8 cellular contexts compared by ENCODE assay signal in genomic region chr2:74573747-74574562, GRCh38. TPM values are rescaled to one million over a fixed set of nuclear protein-coding genes. Genes with fewer than 3 reads are reported as not detected.
DNase-seq lines count a peak whose midpoint lies in the region; ATAC-seq lines count a peak whose summit lies in the region.

No MANE protein-coding gene starts in this region.

- H3K9me3 Mint-ChIP-seq in CD4-positive, alpha-beta memory T cell, result peaks cover 0 to 4% (median 0%) of the 10 kb centered on the region in 8 donors
- peaks cover 1% of the 10 kb centered on the region for H3K9me3 Mint-ChIP-seq in activated naive CD8-positive, alpha-beta T cell treated with anti-CD3 and anti-CD28 coated beads for 36 hours
- peaks cover 0 to 2% (median 0%) of the 10 kb centered on the region in 7 donors for H3K9me3 Mint-ChIP-seq in naive B cell

- H3K27me3 Mint-ChIP-seq in CD4-positive, alpha-beta memory T cell, result peaks cover 0 to 10% of the 10 kb centered on the region in 2 donors
- no peaks in the 10 kb centered on the region for H3K27me3 Mint-ChIP-seq in activated naive CD8-positive, alpha-beta T cell treated with anti-CD3 and anti-CD28 coated beads for 36 hours
- H3K27me3 Mint-ChIP-seq in naive B cell, result no peaks in the 10 kb centered on the region

- CTCF ChIA-PET in CD4-positive, alpha-beta memory T cell (lab: Charles Lee; ENCODE audit: partially characterized antibody), result interaction anchor here (2.6 to 2.8 kb wide), 3 partner anchors 10 to 15 kb away, joined by 9 to 19 read pairs (median 17); no protein-coding TSS in a partner anchor

- intact Hi-C loops in CD4-positive, alpha-beta memory T cell (cut with micrococcal nuclease), result no loop called here

- H3K27ac Mint-ChIP-seq in CD4-positive, alpha-beta memory T cell, result peak overlapping the region; percentile 58 to 83 (median 80)
- H3K27ac Mint-ChIP-seq in activated naive CD8-positive, alpha-beta T cell treated with anti-CD3 and anti-CD28 coated beads for 36 hours, result peak overlapping the region; percentile 78
- H3K27ac Mint-ChIP-seq in naive B cell, result peak overlapping the region; percentile 2 to 88 (median 36)

- H3K9me3 ChIP-seq in CD4-positive, alpha-beta memory T cell (ENCODE audit: control insufficient read depth in 1 of 2, low read length in 2 of 2), result no peaks in the 10 kb centered on the region

- H3K4me3 ChIP-seq in CD4-positive, alpha-beta memory T cell (ENCODE audit: low read length in 2 of 2), result peak overlapping the region in 1 of 2 donors; percentile 42

- no peaks in the 10 kb centered on the region for H3K36me3 ChIP-seq in CD4-positive, alpha-beta memory T cell (ENCODE audit: insufficient read depth, low read length)

- peak overlapping the region; percentile 12 to 87 (median 78) for H3K4me3 Mint-ChIP-seq in CD4-positive, alpha-beta memory T cell
- peak overlapping the region; percentile 56 for H3K4me3 Mint-ChIP-seq in activated naive CD8-positive, alpha-beta T cell treated with anti-CD3 and anti-CD28 coated beads for 36 hours
- peak overlapping the region; percentile 63 to 89 (median 78) for H3K4me3 Mint-ChIP-seq in naive B cell

- POLR2A ChIA-PET in CD4-positive, alpha-beta memory T cell (lab: Charles Lee; ENCODE audit: partially characterized antibody), result interaction anchor here (0.6 to 2.4 kb wide), 7 partner anchors 12 to 119 kb away, joined by 3 to 13 read pairs (median 5); partner anchors contain the start of genes AUP1, CCDC142, HTRA2 and INO80B

- no peak overlapping the region for H3K27ac ChIP-seq in CD4-positive, alpha-beta memory T cell (ENCODE audit: low read depth, low read length)

- H3K36me3 Mint-ChIP-seq in CD4-positive, alpha-beta memory T cell, result no peaks in the 10 kb centered on the region
- H3K36me3 Mint-ChIP-seq in activated naive CD8-positive, alpha-beta T cell treated with anti-CD3 and anti-CD28 coated beads for 36 hours, result peaks cover 2% of the 10 kb centered on the region
- H3K36me3 Mint-ChIP-seq in naive B cell, result no peaks in the 10 kb centered on the region

- DNase-seq in CD4-positive, alpha-beta memory T cell, result peak in 4 of 5 donors; percentile 25 to 37 (median 30)
- DNase-seq in LoVo (ENCODE audit: low spot score), result peak; percentile 13
- DNase-seq in activated naive CD8-positive, alpha-beta T cell treated with anti-CD3 and anti-CD28 coated beads for 36 hours, result no peak
- DNase-seq in naive B cell, result peak; percentile 41
- DNase-seq in NCI-H446 (lab: John Stamatoyannopoulos, UW), result no peak
- DNase-seq in DMS53 (lab: John Stamatoyannopoulos, UW), result no peak

- H3K27me3 ChIP-seq in CD4-positive, alpha-beta memory T cell (ENCODE audit: insufficient read depth, low read length), result no peaks in the 10 kb centered on the region

- peaks cover 13 to 17% (median 14%) of the 10 kb centered on the region in 4 donors for H3K4me1 Mint-ChIP-seq in CD4-positive, alpha-beta memory T cell
- peaks cover 27% of the 10 kb centered on the region for H3K4me1 Mint-ChIP-seq in activated naive CD8-positive, alpha-beta T cell treated with anti-CD3 and anti-CD28 coated beads for 36 hours
- H3K4me1 Mint-ChIP-seq in naive B cell, result peaks cover 26 to 42% (median 31%) of the 10 kb centered on the region in 3 donors

- peaks cover 15% of the 10 kb centered on the region for H3K4me1 ChIP-seq in CD4-positive, alpha-beta memory T cell (ENCODE audit: insufficient read depth, low read length)

- ATAC-seq in GM19467 (IDR thresholded peaks at IDR 0.05; ENCODE audit: unreplicated experiment), result peak; percentile 47
- peak; percentile 68 to 71 for ATAC-seq in naive B cell (ENCODE audit: low read depth in 2 of 2)
- ATAC-seq in GM19023 (IDR thresholded peaks at IDR 0.05; ENCODE audit: unreplicated experiment), result no peak

RNA-seq across cellular contexts. Expression of gene DOK1, which starts 19.4 kb away (rescaled TPM):
- total RNA-seq in CD4-positive, alpha-beta memory T cell, result 10 to 100 TPM; 34.8 to 35.7 TPM
- 10 to 100 TPM; 14.2 to 26.8 TPM for polyA plus RNA-seq in CD4-positive, alpha-beta memory T cell
- total RNA-seq in activated naive CD8-positive, alpha-beta T cell treated with anti-CD3 and anti-CD28 coated beads for 36 hours, result 10 to 100 TPM; 19.6 to 23.5 TPM
- 10 to 100 TPM; 21.2 to 44.1 (median 34.3) TPM for polyA plus RNA-seq in naive B cell (ENCODE audit: low read depth in 6 of 6)

RNA-seq across cellular contexts. Expression of gene LOXL3, which starts 20.2 kb away (rescaled TPM):
- total RNA-seq in CD4-positive, alpha-beta memory T cell, result under 1 TPM; 0.25 to 0.32 TPM
- not detected for polyA plus RNA-seq in CD4-positive, alpha-beta memory T cell
- total RNA-seq in activated naive CD8-positive, alpha-beta T cell treated with anti-CD3 and anti-CD28 coated beads for 36 hours, result 1 to 10 TPM; 1.9 to 2.7 TPM
- polyA plus RNA-seq in naive B cell (ENCODE audit: low read depth in 6 of 6), result under 1 TPM in 2 of 6 donors, not detected in 4; 0.25 to 0.29 TPM

RNA-seq across cellular contexts. Expression of gene HTRA2, which starts 44.2 kb away (rescaled TPM):
- 10 to 100 TPM; 39.8 to 41.1 TPM for total RNA-seq in CD4-positive, alpha-beta memory T cell
- 10 to 100 TPM; 22.0 to 25.7 TPM for polyA plus RNA-seq in CD4-positive, alpha-beta memory T cell
- total RNA-seq in activated naive CD8-positive, alpha-beta T cell treated with anti-CD3 and anti-CD28 coated beads for 36 hours, result 10 to 100 TPM; 56.8 to 59.3 TPM
- 10 to 100 TPM; 33.0 to 52.0 (median 44.7) TPM for polyA plus RNA-seq in naive B cell (ENCODE audit: low read depth in 6 of 6)

RNA-seq across cellular contexts. Expression of gene AUP1, which starts 44.4 kb away (rescaled TPM):
- 100 to 1,000 TPM; 153 to 158 TPM for total RNA-seq in CD4-positive, alpha-beta memory T cell
- polyA plus RNA-seq in CD4-positive, alpha-beta memory T cell, result 100 to 1,000 TPM in 1 of 2 donors, 10 to 100 TPM in 1; 91.3 to 123 TPM
- total RNA-seq in activated naive CD8-positive, alpha-beta T cell treated with anti-CD3 and anti-CD28 coated beads for 36 hours, result 100 to 1,000 TPM; 138 to 140 TPM
- 100 to 1,000 TPM in 3 of 6 donors, 10 to 100 TPM in 3; 83.3 to 155 (median 99.9) TPM for polyA plus RNA-seq in naive B cell (ENCODE audit: low read depth in 6 of 6)

RNA-seq across cellular contexts. Expression of gene DQX1, which starts 47.9 kb away (rescaled TPM):
- total RNA-seq in CD4-positive, alpha-beta memory T cell, result under 1 TPM; 0.35 to 0.44 TPM
- polyA plus RNA-seq in CD4-positive, alpha-beta memory T cell, result not detected
- total RNA-seq in activated naive CD8-positive, alpha-beta T cell treated with anti-CD3 and anti-CD28 coated beads for 36 hours, result under 1 TPM; 0.16 to 0.27 TPM
- not detected for polyA plus RNA-seq in naive B cell (ENCODE audit: low read depth in 6 of 6)

Comparison
In these comparisons a context has a peak if more than half of its experiments do, and no peak if none do; other contexts are left out.
1. DNase-seq: peak in CD4-positive, alpha-beta memory T cell (4 of 5), LoVo (single experiment) and naive B cell (single experiment); none in activated naive CD8-positive, alpha-beta T cell treated with anti-CD3 and anti-CD28 coated beads for 36 hours (single experiment), NCI-H446 (0 of 2) and DMS53 (single experiment).
2. Peak in every context shown above with its lines, with median percentiles within 50 percentile points of each other: H3K27ac Mint-ChIP-seq and H3K4me3 Mint-ChIP-seq.